In the genomic region with DNA sequence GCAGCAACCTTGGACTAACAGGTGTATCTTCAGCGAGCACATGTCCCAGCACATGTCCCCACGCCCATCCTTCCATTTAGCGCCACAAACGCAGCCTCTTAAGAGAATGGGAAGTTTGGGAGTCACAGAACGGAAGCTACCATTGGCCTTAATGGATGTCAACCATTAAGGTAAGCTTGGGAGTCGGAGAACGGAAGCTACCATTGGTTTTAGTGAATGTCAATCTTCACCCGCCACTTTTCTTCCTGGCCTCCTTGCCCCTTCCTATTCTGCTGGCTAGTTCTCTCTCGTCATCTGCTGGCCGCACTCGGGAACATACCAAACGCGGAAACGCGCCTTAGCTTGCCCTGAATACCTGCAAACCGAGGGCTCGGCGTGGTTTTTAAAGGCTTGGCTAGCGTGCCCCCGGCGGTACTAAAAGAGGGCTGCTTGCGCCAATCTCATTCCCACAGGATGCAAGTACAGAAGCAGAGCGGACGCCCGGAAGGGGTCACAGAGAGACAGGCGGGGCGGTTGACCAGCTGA, we compare ENCODE assay signal across 12 cellular contexts. TPM values are rescaled to one million over a fixed set of nuclear protein-coding genes. Genes with fewer than 3 reads are reported as not detected.
DNase-seq lines count a peak whose midpoint lies in the region; ATAC-seq, FAIRE-seq and TF ChIP-seq lines count a peak whose summit lies in the region.
"Had no signal": no experiment of that assay in that cellular context is flagged by ENCODE, and none has a peak within 500 bp of the region (broad histone marks: within the 10 kb centered on the region; RNA-seq: fewer than 3 reads in every experiment).

No MANE protein-coding gene starts in this region.

- H3K27me3 Mint-ChIP-seq in activated T-cell treated with anti-CD3 and anti-CD28 coated beads, Interleukin-2, amount 50 U/mL, for 4 hours (ENCODE audit: low read depth) = peaks cover 10% of the 10 kb centered on the region

- H3K36me3 ChIP-seq in testis (ENCODE audit: low read depth, missing control alignments) = no peaks in the 10 kb centered on the region
- H3K36me3 ChIP-seq: thyroid gland had no signal

- ATAC-seq in activated T-cell treated with anti-CD3 and anti-CD28 coated beads, Interleukin-2, amount 50 U/mL, for 4 hours = no peak
- no peak for ATAC-seq in GM18861 (IDR thresholded peaks at IDR 0.05; ENCODE audit: unreplicated experiment)
- ATAC-seq: T-cell had no signal

- peak; percentile 4 for DNase-seq in SIG-M5 treated with dmso at 0.1 percent for 504 hours (lab: John Stamatoyannopoulos, UW; ENCODE audit: unreplicated experiment)
- DNase-seq in SIG-M5 (lab: John Stamatoyannopoulos, UW) = no peak
- no peak for DNase-seq in coronary artery (ENCODE audit: low spot score)
- DNase-seq in left kidney (ENCODE audit: low read depth, low spot score) = peak; percentile 79
- DNase-seq in testis = peak; percentile 19
- DNase-seq in activated T-cell treated with anti-CD3 and anti-CD28 coated beads, Interleukin-2, amount 50 U/mL, for 4 hours = no peak
- no peak for DNase-seq in GM12891 (ENCODE audit: insufficient read length, low spot score)
- DNase-seq: NCI-H187 treated with DMSO at 0.1 percent for 48 hours, T-cell had no signal

- no peaks in the 10 kb centered on the region for H3K36me3 Mint-ChIP-seq in activated T-cell treated with anti-CD3 and anti-CD28 coated beads, Interleukin-2, amount 50 U/mL, for 4 hours (ENCODE audit: insufficient read depth)
- H3K36me3 Mint-ChIP-seq: T-cell had no signal

- no peak for FAIRE-seq in GM12891 (lab: Jason Lieb, UNC)
- FAIRE-seq: A204.1 had no signal

- no peaks in the 10 kb centered on the region for H3K27me3 ChIP-seq in testis
- H3K27me3 ChIP-seq: thyroid gland had no signal

- H3K27ac ChIP-seq in coronary artery = no peak overlapping the region
- no peak overlapping the region for H3K27ac ChIP-seq in testis
- H3K27ac ChIP-seq: thyroid gland had no signal

- H3K4me1 Mint-ChIP-seq in activated T-cell treated with anti-CD3 and anti-CD28 coated beads, Interleukin-2, amount 50 U/mL, for 4 hours (ENCODE audit: low read depth) = no peaks in the 10 kb centered on the region
- H3K4me1 Mint-ChIP-seq: T-cell had no signal

- TF ChIP-seq CTCF in coronary artery (IDR thresholded peaks at IDR 0.05) = no peak
- no peak for TF ChIP-seq CTCF in testis (IDR thresholded peaks at IDR 0.05)

- H3K9me3 ChIP-seq in testis = no peaks in the 10 kb centered on the region
- H3K9me3 ChIP-seq: thyroid gland had no signal

- H3K4me1 ChIP-seq in testis = no peaks in the 10 kb centered on the region
- H3K4me1 ChIP-seq: thyroid gland had no signal

- intact Hi-C loops in testis (cut with DNase I; ENCODE audit: low total_unique reads) = no loop called here

- H3K4me3 Mint-ChIP-seq in activated T-cell treated with anti-CD3 and anti-CD28 coated beads, Interleukin-2, amount 50 U/mL, for 4 hours = no peak overlapping the region
- H3K4me3 Mint-ChIP-seq: T-cell had no signal

- TF ChIP-seq POLR2A in testis (IDR thresholded peaks at IDR 0.05) (no peak), GM12891 (IDR thresholded peaks at IDR 0.05; ENCODE audit: low read depth, low read length) (no peak)

- H3K9me3 Mint-ChIP-seq in activated T-cell treated with anti-CD3 and anti-CD28 coated beads, Interleukin-2, amount 50 U/mL, for 4 hours = no peaks in the 10 kb centered on the region
- H3K9me3 Mint-ChIP-seq: T-cell had no signal

- H3K4me3 ChIP-seq in coronary artery (peak overlapping the region; percentile 6), testis (peak overlapping the region; percentile 5 to 26)
- H3K4me3 ChIP-seq: thyroid gland had no signal

- 20 to 40% methylated on average over 26 to 27 of the region's 27 CpGs for WGBS in testis, 2 donors

TF ChIP-seq in GM12891, 5 proteins besides CTCF, POLR2A, EP300 and RAD21:
- TF ChIP-seq TAF1 (IDR thresholded peaks at IDR 0.05; ENCODE audit: low read depth, low read length) (no peak), POLR2AphosphoS5 (IDR thresholded peaks at IDR 0.05; ENCODE audit: low read depth, low read length) (no peak), POU2F2 (IDR thresholded peaks at IDR 0.05; ENCODE audit: low read depth, low read length) (no peak), PAX5 (IDR thresholded peaks at IDR 0.05; ENCODE audit: insufficient read depth, low read length, severe bottlenecking) (no peak), SPI1 (IDR thresholded peaks at IDR 0.05; ENCODE audit: low read depth, low read length) (no peak)

RNA-seq across cellular contexts. Expression of gene GLYATL1, which starts 24.3 kb away (rescaled TPM):
- 1 to 10 TPM in 1 of 2 donors, not detected in 1; 1.4 TPM for total RNA-seq in testis
- 0.40 TPM for polyA plus RNA-seq in testis (ENCODE audit: insufficient read depth, low read depth, low replicate concordance)
- total RNA-seq in activated T-cell treated with anti-CD3 and anti-CD28 coated beads, Interleukin-2, amount 50 U/mL, for 4 hours = under 1 TPM in 1 of 3 donors, not detected in 2; 0.24 TPM
- polyA plus RNA-seq in GM12891 (2012; ENCODE audit: low read depth, missing spikeins) = not detected
- total RNA-seq: thyroid gland had no signal

Comparison
In these comparisons a context has a peak if more than half of its experiments do, and no peak if none do; other contexts are left out.
1. DNase-seq: peak in SIG-M5 treated with dmso at 0.1 percent for 504 hours (single experiment), left kidney (single experiment) and testis (single experiment); none in SIG-M5 (single experiment), coronary artery (single experiment), activated T-cell treated with anti-CD3 and anti-CD28 coated beads, Interleukin-2, amount 50 U/mL, for 4 hours (single experiment) and GM12891 (single experiment).